ENCODE assay signal across 1 cellular context in the genomic region with DNA sequence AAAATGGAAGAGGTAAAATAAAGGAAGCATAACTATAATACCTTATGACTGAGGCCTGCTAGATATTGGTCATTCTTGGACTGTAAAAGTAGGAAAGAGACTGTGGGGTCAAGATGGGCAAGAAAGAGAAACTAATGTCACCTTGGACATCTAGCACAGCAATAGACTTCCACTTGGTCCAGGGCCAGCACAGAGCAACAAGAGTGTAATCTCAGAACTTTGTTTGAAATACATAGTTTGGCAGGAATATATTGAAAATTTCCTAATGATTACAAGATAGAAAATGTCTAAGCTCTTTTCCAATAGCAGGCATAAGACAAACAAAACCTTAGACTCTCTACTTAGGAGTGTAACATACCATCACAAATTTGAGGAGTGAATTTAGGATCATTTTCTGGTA.
TF ChIP-seq lines count a peak whose summit lies in the region.

No MANE protein-coding gene starts in this region.

TF ChIP-seq in IMR-90, 13 proteins besides CTCF, POLR2A, EP300 and RAD21:
- TF ChIP-seq CHD1 (IDR thresholded peaks at IDR 0.05; ENCODE audit: low read depth, low read length) = no peak
- TF ChIP-seq MAZ (IDR thresholded peaks at IDR 0.05; ENCODE audit: borderline replicate concordance, low read depth, low read length) = no peak
- no peak for TF ChIP-seq RFX5 (IDR thresholded peaks at IDR 0.05; ENCODE audit: low read depth, low read length)
- TF ChIP-seq BHLHE40 (IDR thresholded peaks at IDR 0.05; ENCODE audit: low read depth, low read length) = no peak
- TF ChIP-seq RCOR1 (IDR thresholded peaks at IDR 0.05; ENCODE audit: insufficient replicate concordance, low read length) = no peak
- no peak for TF ChIP-seq ELK1 (IDR thresholded peaks at IDR 0.05; ENCODE audit: borderline replicate concordance, low read depth, low read length)
- TF ChIP-seq SMC3 (IDR thresholded peaks at IDR 0.05; ENCODE audit: low read depth, low read length) = no peak
- TF ChIP-seq NFE2L2 (IDR thresholded peaks at IDR 0.05; ENCODE audit: low read depth, low read length) = no peak
- no peak for TF ChIP-seq MAFK (IDR thresholded peaks at IDR 0.05; ENCODE audit: low read depth, low read length)
- TF ChIP-seq, protein P1, sequence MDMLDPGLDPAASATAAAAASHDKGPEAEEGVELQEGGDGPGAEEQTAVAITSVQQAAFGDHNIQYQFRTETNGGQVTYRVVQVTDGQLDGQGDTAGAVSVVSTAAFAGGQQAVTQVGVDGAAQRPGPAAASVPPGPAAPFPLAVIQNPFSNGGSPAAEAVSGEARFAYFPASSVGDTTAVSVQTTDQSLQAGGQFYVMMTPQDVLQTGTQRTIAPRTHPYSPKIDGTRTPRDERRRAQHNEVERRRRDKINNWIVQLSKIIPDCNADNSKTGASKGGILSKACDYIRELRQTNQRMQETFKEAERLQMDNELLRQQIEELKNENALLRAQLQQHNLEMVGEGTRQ (IDR thresholded peaks at IDR 0.05; ENCODE audit: low read depth, low read length) = no peak
- no peak for TF ChIP-seq MXI1 (IDR thresholded peaks at IDR 0.05; ENCODE audit: borderline replicate concordance, low read depth, low read length)
- TF ChIP-seq FOS (IDR thresholded peaks at IDR 0.05; ENCODE audit: low read depth, low read length) = no peak
TF ChIP-seq in IMR-90: peak in this region for 0.
